ENCODE assay signal across 19 cellular contexts in the genomic region with DNA sequence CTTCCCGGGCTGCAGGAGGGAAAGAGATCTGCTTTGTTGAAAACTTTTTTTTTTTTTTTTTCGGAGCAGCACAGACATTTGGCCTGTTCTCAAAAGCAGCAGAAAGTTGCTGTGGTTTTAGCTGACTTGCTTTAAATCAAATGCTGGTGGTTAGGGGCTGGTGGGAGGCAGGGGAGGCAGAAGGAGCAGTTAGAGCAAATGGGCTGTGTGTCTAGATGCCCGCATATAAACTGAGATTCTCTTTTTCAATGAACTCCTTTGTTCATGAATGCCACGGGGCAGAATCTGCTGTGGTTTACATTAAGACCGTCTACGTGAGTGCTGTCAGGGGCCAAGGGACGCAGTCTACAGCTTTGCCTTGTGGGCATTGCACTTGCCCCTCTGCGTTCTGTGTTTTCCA.
DNase-seq lines count a peak whose midpoint lies in the region; ATAC-seq, FAIRE-seq and TF ChIP-seq lines count a peak whose summit lies in the region.
"Had no signal": no experiment of that assay in that cellular context is flagged by ENCODE, and none has a peak within 500 bp of the region (broad histone marks: within the 10 kb centered on the region; RNA-seq: fewer than 3 reads in every experiment).

No MANE protein-coding gene starts in this region.

- DNase-seq in adrenal gland: no peak
- no peak for DNase-seq in esophagus muscularis mucosa (ENCODE audit: extremely low spot score)
- DNase-seq in pancreas: no peak
- no peak for DNase-seq in tibial nerve (ENCODE audit: low spot score in 2 of 2)
- DNase-seq in middle frontal gyrus (ENCODE audit: extremely low spot score, low spot score): no peak
- DNase-seq in germinal center (ENCODE audit: low spot score): no peak
- DNase-seq: activated CD4-positive, alpha-beta memory T cell treated with anti-CD3 and anti-CD28 coated beads, Interleukin-2, amount 10 ng/mL, durations not matched to agents 7 days and 5 days; activated T-cell treated with anti-CD3 and anti-CD28 coated beads, Interleukin-2, amount 50 U/mL, for 4 hours; Calu3; caudate nucleus; IMR-90; islet precursor cell; NCI-H187; NCI-H446; Right ventricle myocardium superior; T-helper 1 cell had no signal

- TF ChIP-seq POLR2A in adrenal gland (IDR thresholded peaks at IDR 0.05) (no peak), esophagus muscularis mucosa (IDR thresholded peaks at IDR 0.05; ENCODE audit: low read depth) (no peak), tibial nerve (IDR thresholded peaks at IDR 0.05) (no peak)

- peaks cover 0 to 13% of the 10 kb centered on the region in 2 donors for H3K36me3 ChIP-seq in adrenal gland (replicated peaks in 1 of 2)
- H3K36me3 ChIP-seq in esophagus muscularis mucosa: peaks cover 27 to 96% (median 71%) of the 10 kb centered on the region in 4 donors
- H3K36me3 ChIP-seq in pancreas: peaks cover 0 to 51% (median 11%) of the 10 kb centered on the region in 3 donors
- H3K36me3 ChIP-seq in tibial nerve: peaks cover 0 to 95% (median 13%) of the 10 kb centered on the region in 3 donors

- WGBS in adrenal gland, 4 donors: 83 to 89% (median 88%) methylated on average over 8 of the region's 8 CpGs
- WGBS in esophagus muscularis mucosa: 56% methylated on average over 8 of the region's 8 CpGs
- WGBS in pancreas, 2 donors: 71% methylated on average over 8 of the region's 8 CpGs
- 49 to 50% methylated on average over 8 of the region's 8 CpGs for WGBS in tibial nerve, 2 donors

- peak overlapping the region in 4 of 5 donors; percentile 77 to 93 (median 88) for H3K27ac ChIP-seq in adrenal gland
- peak overlapping the region; percentile 47 to 68 (median 58) for H3K27ac ChIP-seq in esophagus muscularis mucosa (replicated peaks in 1 of 4)
- H3K27ac ChIP-seq in pancreas: peak overlapping the region; percentile 66 to 76 (median 73)
- H3K27ac ChIP-seq in tibial nerve: peak overlapping the region in 3 of 4 donors; percentile 65 to 88 (median 83)
- H3K27ac ChIP-seq: right atrium auricular region had no signal

- no peaks in the 10 kb centered on the region for H3K27me3 ChIP-seq in adrenal gland
- no peaks in the 10 kb centered on the region for H3K27me3 ChIP-seq in esophagus muscularis mucosa
- H3K27me3 ChIP-seq in pancreas: no peaks in the 10 kb centered on the region
- no peaks in the 10 kb centered on the region for H3K27me3 ChIP-seq in tibial nerve
- H3K27me3 ChIP-seq: right atrium auricular region had no signal

- H3K4me1 ChIP-seq in adrenal gland (replicated peaks in 1 of 2) (peaks cover 11 to 29% of the 10 kb centered on the region in 2 donors), esophagus muscularis mucosa (peaks cover 5 to 44% (median 40%) of the 10 kb centered on the region in 4 donors), pancreas (peaks cover 35 to 40% (median 37%) of the 10 kb centered on the region in 3 donors), tibial nerve (peaks cover 0 to 41% (median 10%) of the 10 kb centered on the region in 4 donors)
- H3K4me1 ChIP-seq: right atrium auricular region had no signal

- FAIRE-seq in pancreas (lab: Jason Lieb, UNC): no peak
- FAIRE-seq: H54 had no signal

- ATAC-seq in pancreas (no peak), HG03521 (IDR thresholded peaks at IDR 0.05; ENCODE audit: unreplicated experiment) (no peak)
- ATAC-seq: activated T-cell treated with anti-CD3 and anti-CD28 coated beads, Interleukin-2, amount 50 U/mL, for 4 hours had no signal

- H3K9me3 ChIP-seq in adrenal gland (replicated peaks in 1 of 3) (no peaks in the 10 kb centered on the region), esophagus muscularis mucosa (no peaks in the 10 kb centered on the region), pancreas (no peaks in the 10 kb centered on the region), tibial nerve (no peaks in the 10 kb centered on the region)
- H3K9me3 ChIP-seq: right atrium auricular region had no signal

- TF ChIP-seq EP300 in esophagus muscularis mucosa (IDR thresholded peaks at IDR 0.05) (no peak), tibial nerve (IDR thresholded peaks at IDR 0.05) (peak in 1 of 2 donors; percentile 46)

- H3K4me3 ChIP-seq in adrenal gland (no peak overlapping the region), esophagus muscularis mucosa (no peak overlapping the region), pancreas (no peak overlapping the region), tibial nerve (no peak overlapping the region)
- H3K4me3 ChIP-seq: right atrium auricular region had no signal

- intact Hi-C loops in adrenal gland (cut with DNase I): loop anchor here in 1 of 2 donors (10.0 kb wide), 1 partner anchor 89 kb away; no protein-coding TSS in a partner anchor
- intact Hi-C loops in esophagus muscularis mucosa (cut with DNase I): loop anchor here (5.0 kb wide), 1 partner anchor 97 kb away; a partner anchor contains a TSS
- intact Hi-C loops in pancreas (cut with DNase I): no loop called here

- TF ChIP-seq CTCF in adrenal gland (IDR thresholded peaks at IDR 0.05) (no peak), esophagus muscularis mucosa (IDR thresholded peaks at IDR 0.05) (no peak), pancreas (IDR thresholded peaks at IDR 0.05) (no peak), tibial nerve (IDR thresholded peaks at IDR 0.05) (no peak)
